8 cellular contexts compared by ENCODE assay signal in genomic region chr10:80453392-80453714, GRCh38. TPM values are rescaled to one million over a fixed set of nuclear protein-coding genes. Genes with fewer than 3 reads are reported as not detected.
DNase-seq lines count a peak whose midpoint lies in the region; ATAC-seq, FAIRE-seq and TF ChIP-seq lines count a peak whose summit lies in the region.

No MANE protein-coding gene starts in this region.

- no peaks in the 10 kb centered on the region for H3K36me3 ChIP-seq in colonic mucosa

- H3K27me3 Mint-ChIP-seq in naive B cell, result no peaks in the 10 kb centered on the region

- CTCF ChIA-PET in A549 (lab: Yijun Ruan, JAX), result interaction anchor here (1.3 to 38.6 kb wide), 6 partner anchors 9 to 73 kb away, joined by 3 to 928 read pairs (median 6); no protein-coding TSS in a partner anchor

- POLR2A ChIA-PET in A549 (lab: Yijun Ruan, JAX), result interaction anchor here (0.7 to 2.0 kb wide), 7 partner anchors 9 to 58 kb away, joined by 3 to 8 read pairs (median 3); no protein-coding TSS in a partner anchor

- TF ChIP-seq POLR2A in A549 (IDR thresholded peaks at IDR 0.05; ENCODE audit: low read length), result no peak

- no peak for TF ChIP-seq EP300 in A549 (IDR thresholded peaks at IDR 0.05)

- H3K27me3 ChIP-seq in colonic mucosa, result no peaks in the 10 kb centered on the region

- DNase-seq in A549 (ENCODE audit: low read depth in 1 of 2, low spot score in 1 of 2) (no peak), LNCaP clone FGC (ENCODE audit: low read depth) (no peak), colonic mucosa (no peak), naive B cell (no peak), DMS114 treated with DMSO at 0.1 percent for 48 hours (lab: John Stamatoyannopoulos, UW; ENCODE audit: unreplicated experiment) (no peak), ecto neural progenitor cell (ENCODE audit: low spot score) (no peak)

- TF ChIP-seq CTCF in A549 (IDR thresholded peaks at IDR 0.05) (peak; percentile 11; the same call in 1 of the 3 replicates), LNCaP clone FGC (IDR thresholded peaks at IDR 0.05; ENCODE audit: control insufficient read depth, extremely low read depth, insufficient read depth) (no peak), colonic mucosa (IDR thresholded peaks at IDR 0.05) (no peak)

- WGBS in A549 (ENCODE audit: missing lambda C conversion rate), result 24% methylated on average over 9 of the region's 9 CpGs

- H3K9ac ChIP-seq in colonic mucosa (ENCODE audit: low read depth in 2 of 2, low read length in 2 of 2), result peak overlapping the region; percentile 57 to 84

- ATAC-seq in A549 (peak in 1 of 2 experiments; percentile 0; a peak in 1 of 6 replicates), naive B cell (ENCODE audit: low read depth in 2 of 2) (no peak), HG02678 (IDR thresholded peaks at IDR 0.05; ENCODE audit: unreplicated experiment) (no peak), GM18511 (IDR thresholded peaks at IDR 0.05; ENCODE audit: unreplicated experiment) (no peak)

- peak overlapping the region in 5 of 6 donors; percentile 71 to 94 (median 89) for H3K27ac Mint-ChIP-seq in naive B cell

- H3K36me3 Mint-ChIP-seq in naive B cell, result no peaks in the 10 kb centered on the region

- peaks cover 21 to 35% (median 29%) of the 10 kb centered on the region in 3 donors for H3K4me1 Mint-ChIP-seq in naive B cell

- TF ChIP-seq RAD21 in A549 (conservative IDR thresholded peaks at IDR 0.05 in 1 of 2, IDR thresholded peaks at IDR 0.05 in 1 of 2), result no peak

- H3K4me1 ChIP-seq in A549, result peaks cover 49% of the 10 kb centered on the region
- H3K4me1 ChIP-seq in colonic mucosa, result peaks cover 16% of the 10 kb centered on the region

- H3K9me3 ChIP-seq in A549 (peaks cover 14% of the 10 kb centered on the region), colonic mucosa (no peaks in the 10 kb centered on the region)

- peak overlapping the region in 6 of 8 donors; percentile 82 to 93 (median 90) for H3K4me3 Mint-ChIP-seq in naive B cell

- peak overlapping the region; percentile 94 for H3K4me2 ChIP-seq in A549

- intact Hi-C loops in colonic mucosa (cut with DNase I), result no loop called here

- peak overlapping the region; percentile 99 to 100 for H3K27ac ChIP-seq in A549
- peak overlapping the region; percentile 78 for H3K27ac ChIP-seq in colonic mucosa

- peaks cover 0 to 2% (median 0%) of the 10 kb centered on the region in 7 donors for H3K9me3 Mint-ChIP-seq in naive B cell

- H3K4me3 ChIP-seq in A549, result peak overlapping the region; percentile 98
- peak overlapping the region; percentile 42 for H3K4me3 ChIP-seq in LNCaP clone FGC (ENCODE audit: low read depth, low read length)
- peak overlapping the region; percentile 13 for H3K4me3 ChIP-seq in colonic mucosa

- FAIRE-seq in A549 (lab: Jason Lieb, UNC), result no peak

TF ChIP-seq in A549, 52 proteins besides CTCF, POLR2A, EP300 and RAD21:
- 0 out of 2 replicates have a peak, but pooled peaks have one; percentile 5 for TF ChIP-seq E2F6 (IDR thresholded peaks at IDR 0.05; ENCODE audit: borderline replicate concordance, low read depth)
- TF ChIP-seq ZSCAN20 (CRISPR knock-in tag; IDR thresholded peaks at IDR 0.05), result no peak

RNA-seq across cellular contexts. Expression of gene TSPAN14, which starts 0.8 kb away (rescaled TPM):
- polyA plus RNA-seq in A549 (2011; rRNA removed) (87.0 and 97.1 TPM in 2 replicates), A549 (2017; fragmentation: RNase III; extraction: RNeasy Plus Mini Kit Qiagen cat#74134 plus additional on column Dnase treatment) (101 to 124 TPM (median 121 TPM) in 3 replicates), naive B cell (ENCODE audit: low read depth in 6 of 6) (10 to 100 TPM; 31.0 to 60.8 (median 38.1) TPM)
- polyA plus RNA-seq in A549 (2012; cell fraction: cytosol; rRNA removed), result 119 and 152 TPM in 2 replicates
- polyA plus RNA-seq in A549 (2012; cell fraction: nucleus; rRNA removed), result 147 and 164 TPM in 2 replicates
- 68.4 and 91.9 TPM in 2 replicates for polyA minus RNA-seq in A549 (2011; rRNA and poly(A)+ RNA removed)
- 10 to 100 TPM; 83.5 to 91.7 TPM for total RNA-seq in colonic mucosa

RNA-seq across cellular contexts. Expression of gene PRXL2A, which starts 45.0 kb away (rescaled TPM):
- polyA plus RNA-seq in A549 (2011; rRNA removed) (47.6 and 59.3 TPM in 2 replicates), A549 (2017; fragmentation: RNase III; extraction: RNeasy Plus Mini Kit Qiagen cat#74134 plus additional on column Dnase treatment) (40.6 to 55.0 TPM (median 47.7 TPM) in 3 replicates), naive B cell (ENCODE audit: low read depth in 6 of 6) (10 to 100 TPM in 2 of 6 donors, 1 to 10 TPM in 4; 2.5 to 13.9 (median 8.3) TPM)
- polyA plus RNA-seq in A549 (2012; cell fraction: cytosol; rRNA removed), result 18.2 and 20.7 TPM in 2 replicates
- 4.5 and 5.5 TPM in 2 replicates for polyA plus RNA-seq in A549 (2012; cell fraction: nucleus; rRNA removed)
- 8.9 and 9.1 TPM in 2 replicates for polyA minus RNA-seq in A549 (2011; rRNA and poly(A)+ RNA removed)
- 100 to 1,000 TPM in 1 of 2 donors, 10 to 100 TPM in 1; 73.5 to 101 TPM for total RNA-seq in colonic mucosa

Comparison
In these comparisons a context has a peak if more than half of its experiments do, and no peak if none do; other contexts are left out.
1. H3K4me3 ChIP-seq: peak in every context shown above with its lines; median percentile 98 in A549; 42 in LNCaP clone FGC; 13 in colonic mucosa.